In genomic region chr16:17474572-17474971, GRCh38 we compare ENCODE assay signal across 13 cellular contexts. TPM values are rescaled to one million over a fixed set of nuclear protein-coding genes. Genes with fewer than 3 reads are reported as not detected.
DNase-seq lines count a peak whose midpoint lies in the region; ATAC-seq and TF ChIP-seq lines count a peak whose summit lies in the region.
"Had no signal": no experiment of that assay in that cellular context is flagged by ENCODE, and none has a peak within 500 bp of the region (broad histone marks: within the 10 kb centered on the region; RNA-seq: fewer than 3 reads in every experiment).

No MANE protein-coding gene starts in this region.

- H3K4me3 Mint-ChIP-seq in activated naive CD4-positive, alpha-beta T cell treated with anti-CD3 and anti-CD28 coated beads, Interleukin-2, amount 10 ng/mL, durations not matched to agents 7 days and 5 days: no peak overlapping the region
- H3K4me3 Mint-ChIP-seq in IgD-negative memory B cell: peak overlapping the region; percentile 56 to 81 (median 74)
- H3K4me3 Mint-ChIP-seq in stimulated activated naive B cell treated with anti-CD40 and anti-IgM and Interleukin-4, amounts not matched to agents 10 μg/mL and 1 μg/mL and 100 μg/mL, for 72 hours: peak overlapping the region; percentile 69 to 70

- CTCF ChIA-PET in activated naive CD4-positive, alpha-beta T cell treated with anti-CD3 and anti-CD28 coated beads, Interleukin-2, amount 10 ng/mL, durations not matched to agents 7 days and 5 days (lab: Charles Lee): interaction anchor here (0.8 to 1.2 kb wide), 6 partner anchors 25 to 247 kb away, joined by 3 to 5 read pairs (median 4); no protein-coding TSS in a partner anchor

- DNase-seq in activated naive CD4-positive, alpha-beta T cell treated with anti-CD3 and anti-CD28 coated beads, Interleukin-2, amount 10 ng/mL, durations not matched to agents 7 days and 5 days: peak; percentile 23
- DNase-seq in activated naive CD4-positive, alpha-beta T cell treated with anti-CD3 and anti-CD28 coated beads, Interleukin-2, amount 50 U/mL, for 16 hours: no peak
- no peak for DNase-seq in astrocyte of the cerebellum (ENCODE audit: low read depth)
- DNase-seq in stimulated activated naive B cell treated with anti-CD40 and anti-IgM and Interleukin-4, amounts not matched to agents 10 μg/mL and 1 μg/mL and 100 μg/mL, for 72 hours: no peak
- no peak for DNase-seq in stimulated activated CD4-positive, alpha-beta T cell treated with anti-CD3 and anti-CD28 coated beads, Interleukin-4, amount 100 ng/mL, for 4 hours
- DNase-seq: effector CD8-positive, alpha-beta T cell; kidney glomerular epithelial cell; NCI-H1436; stimulated activated CD4-positive, alpha-beta T cell treated with anti-CD3 and anti-CD28 coated beads, Interleukin-12 subunit alpha, Interleukin-12 subunit beta, amount 100 ng/mL, for 4 hours had no signal

- peak; percentile 28 to 36 for ATAC-seq in stimulated activated naive B cell treated with anti-CD40 and anti-IgM and Interleukin-4, amounts not matched to agents 10 μg/mL and 1 μg/mL and 100 μg/mL, for 72 hours (replicated peaks)
- ATAC-seq in HG03280 (IDR thresholded peaks at IDR 0.05; ENCODE audit: unreplicated experiment) (no peak), GM21529 (IDR thresholded peaks at IDR 0.05; ENCODE audit: unreplicated experiment) (no peak)
- ATAC-seq: gastroesophageal sphincter had no signal

- no peaks in the 10 kb centered on the region for H3K9me3 Mint-ChIP-seq in activated naive CD4-positive, alpha-beta T cell treated with anti-CD3 and anti-CD28 coated beads, Interleukin-2, amount 10 ng/mL, durations not matched to agents 7 days and 5 days
- H3K9me3 Mint-ChIP-seq in IgD-negative memory B cell: no peaks in the 10 kb centered on the region
- H3K9me3 Mint-ChIP-seq in stimulated activated naive B cell treated with anti-CD40 and anti-IgM and Interleukin-4, amounts not matched to agents 10 μg/mL and 1 μg/mL and 100 μg/mL, for 72 hours: no peaks in the 10 kb centered on the region

- H3K36me3 Mint-ChIP-seq in activated naive CD4-positive, alpha-beta T cell treated with anti-CD3 and anti-CD28 coated beads, Interleukin-2, amount 10 ng/mL, durations not matched to agents 7 days and 5 days: peaks cover 3% of the 10 kb centered on the region
- no peaks in the 10 kb centered on the region for H3K36me3 Mint-ChIP-seq in IgD-negative memory B cell
- H3K36me3 Mint-ChIP-seq in stimulated activated naive B cell treated with anti-CD40 and anti-IgM and Interleukin-4, amounts not matched to agents 10 μg/mL and 1 μg/mL and 100 μg/mL, for 72 hours: peaks cover 2 to 13% of the 10 kb centered on the region in 2 donors

- no peak overlapping the region for H3K27ac Mint-ChIP-seq in activated naive CD4-positive, alpha-beta T cell treated with anti-CD3 and anti-CD28 coated beads, Interleukin-2, amount 10 ng/mL, durations not matched to agents 7 days and 5 days
- peak overlapping the region in 2 of 3 donors; percentile 8 to 9 for H3K27ac Mint-ChIP-seq in IgD-negative memory B cell
- peak overlapping the region; percentile 86 for H3K27ac Mint-ChIP-seq in stimulated activated naive B cell treated with anti-CD40 and anti-IgM and Interleukin-4, amounts not matched to agents 10 μg/mL and 1 μg/mL and 100 μg/mL, for 72 hours

- no peak overlapping the region for H3K4me3 ChIP-seq in astrocyte of the cerebellum (ENCODE audit: low read depth, low read length)
- H3K4me3 ChIP-seq: gastroesophageal sphincter had no signal

- peak; percentile 11 for TF ChIP-seq CTCF in astrocyte of the cerebellum (IDR thresholded peaks at IDR 0.05; ENCODE audit: low read depth, low read length, missing control alignments)

- peaks cover 62% of the 10 kb centered on the region for H3K27me3 Mint-ChIP-seq in activated naive CD4-positive, alpha-beta T cell treated with anti-CD3 and anti-CD28 coated beads, Interleukin-2, amount 10 ng/mL, durations not matched to agents 7 days and 5 days
- peaks cover 11% of the 10 kb centered on the region for H3K27me3 Mint-ChIP-seq in IgD-negative memory B cell
- H3K27me3 Mint-ChIP-seq in stimulated activated naive B cell treated with anti-CD40 and anti-IgM and Interleukin-4, amounts not matched to agents 10 μg/mL and 1 μg/mL and 100 μg/mL, for 72 hours: no peaks in the 10 kb centered on the region

- H3K4me1 Mint-ChIP-seq in activated naive CD4-positive, alpha-beta T cell treated with anti-CD3 and anti-CD28 coated beads, Interleukin-2, amount 10 ng/mL, durations not matched to agents 7 days and 5 days: peaks cover 37% of the 10 kb centered on the region
- peaks cover 19 to 28% (median 25%) of the 10 kb centered on the region in 3 donors for H3K4me1 Mint-ChIP-seq in IgD-negative memory B cell
- peaks cover 38 to 58% of the 10 kb centered on the region in 2 donors for H3K4me1 Mint-ChIP-seq in stimulated activated naive B cell treated with anti-CD40 and anti-IgM and Interleukin-4, amounts not matched to agents 10 μg/mL and 1 μg/mL and 100 μg/mL, for 72 hours

- in situ Hi-C loops in astrocyte of the cerebellum (cut with HindIII; ENCODE audit: low sequenced_read_pairs): loop anchor here (5.0 kb wide), 1 partner anchor 107 kb away; no protein-coding TSS in a partner anchor

RNA-seq across cellular contexts. Expression of gene XYLT1, which starts 3.8 kb away (rescaled TPM):
- polyA plus RNA-seq in IgD-negative memory B cell: 0.80 TPM

Comparison
In these comparisons a context has a peak if more than half of its experiments do, and no peak if none do; other contexts are left out.
1. ATAC-seq: peak in stimulated activated naive B cell treated with anti-CD40 and anti-IgM and Interleukin-4, amounts not matched to agents 10 μg/mL and 1 μg/mL and 100 μg/mL, for 72 hours (2 of 2); none in HG03280 (single experiment) and GM21529 (single experiment).